1 cellular context compared by ENCODE assay signal in the genomic region with DNA sequence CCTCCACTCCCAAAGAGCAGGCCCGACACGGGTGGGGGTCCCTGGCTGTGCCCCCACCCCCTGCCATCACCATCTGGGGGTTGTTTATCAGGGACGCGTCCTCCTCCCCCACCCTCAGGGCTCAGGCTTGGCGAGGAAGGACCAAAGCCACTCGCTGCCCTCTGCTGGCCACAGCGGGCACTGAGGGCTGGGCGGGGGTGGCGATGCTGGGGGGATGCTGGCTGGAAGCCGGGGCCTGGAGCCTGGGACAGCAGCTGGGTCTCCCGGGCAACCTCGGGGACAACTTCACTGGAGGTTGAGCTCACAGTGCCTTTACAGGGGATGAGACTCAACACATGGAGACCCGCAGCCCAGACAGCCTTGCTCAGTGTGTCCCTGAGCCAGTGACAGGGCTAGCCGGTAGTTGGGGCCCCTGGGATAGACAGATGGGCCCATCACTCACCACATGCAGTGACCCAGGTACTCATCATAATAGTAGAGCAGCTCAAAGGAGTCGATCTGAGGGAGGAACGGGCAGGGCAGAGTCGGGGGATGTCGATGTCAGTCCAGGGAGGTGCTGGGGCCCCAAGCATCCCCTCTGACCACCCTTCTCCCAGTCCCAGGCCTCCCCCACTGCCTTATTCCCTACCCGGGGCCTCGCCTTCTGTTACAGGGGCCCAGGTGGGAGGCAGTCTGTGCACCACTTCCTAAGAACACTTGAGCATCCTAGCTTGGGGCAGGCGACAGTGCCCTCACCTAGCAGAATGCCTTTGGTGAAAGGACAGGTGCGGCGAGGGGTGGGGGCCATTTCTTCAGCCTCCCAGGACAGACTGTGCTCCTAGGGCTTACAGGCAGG.
TF ChIP-seq lines count a peak whose summit lies in the region.

No MANE protein-coding gene starts in this region.

TF ChIP-seq in HEK293, 187 proteins besides CTCF, POLR2A, EP300 and RAD21 (continued from another document):
- TF ChIP-seq, protein P1, sequence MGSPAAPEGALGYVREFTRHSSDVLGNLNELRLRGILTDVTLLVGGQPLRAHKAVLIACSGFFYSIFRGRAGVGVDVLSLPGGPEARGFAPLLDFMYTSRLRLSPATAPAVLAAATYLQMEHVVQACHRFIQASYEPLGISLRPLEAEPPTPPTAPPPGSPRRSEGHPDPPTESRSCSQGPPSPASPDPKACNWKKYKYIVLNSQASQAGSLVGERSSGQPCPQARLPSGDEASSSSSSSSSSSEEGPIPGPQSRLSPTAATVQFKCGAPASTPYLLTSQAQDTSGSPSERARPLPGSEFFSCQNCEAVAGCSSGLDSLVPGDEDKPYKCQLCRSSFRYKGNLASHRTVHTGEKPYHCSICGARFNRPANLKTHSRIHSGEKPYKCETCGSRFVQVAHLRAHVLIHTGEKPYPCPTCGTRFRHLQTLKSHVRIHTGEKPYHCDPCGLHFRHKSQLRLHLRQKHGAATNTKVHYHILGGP (tag by site-specific recombination; IDR thresholded peaks at IDR 0.05), result no peak
- TF ChIP-seq ZSCAN30 (tag by site-specific recombination; IDR thresholded peaks at IDR 0.05) (no peak), ZNF596 (tag by site-specific recombination; IDR thresholded peaks at IDR 0.05) (no peak), ZNF560 (tag by site-specific recombination; IDR thresholded peaks at IDR 0.05; ENCODE audit: borderline replicate concordance) (no peak), ZNF837 (tag by site-specific recombination; IDR thresholded peaks at IDR 0.05) (no peak), GLIS1 (tag by site-specific recombination; IDR thresholded peaks at IDR 0.05) (0 out of 2 replicates have a peak, but pooled peaks have one; percentile 19), YY1 (tag by site-specific recombination; IDR thresholded peaks at IDR 0.05) (no peak), ZFHX2 (tag by site-specific recombination; conservative IDR thresholded peaks at IDR 0.05) (0 out of 2 replicates have a peak, but pooled peaks have one; percentile 26), ZNF2 (tag by site-specific recombination; IDR thresholded peaks at IDR 0.05) (no peak), ZNF48 (tag by site-specific recombination; IDR thresholded peaks at IDR 0.05) (no peak), KLF10 (tag by site-specific recombination; IDR thresholded peaks at IDR 0.05) (no peak), EGR2 (tag by site-specific recombination; IDR thresholded peaks at IDR 0.05; ENCODE audit: low read depth) (peak; percentile 25; the same call in 1 of the 2 replicates), KLF8 (tag by site-specific recombination; IDR thresholded peaks at IDR 0.05) (no peak), ZNF785 (tag by site-specific recombination; IDR thresholded peaks at IDR 0.05) (no peak), ZNF623 (tag by site-specific recombination; IDR thresholded peaks at IDR 0.05) (no peak), SCRT1 (tag by site-specific recombination; IDR thresholded peaks at IDR 0.05; ENCODE audit: borderline replicate concordance) (no peak), ZNF24 (tag by site-specific recombination; IDR thresholded peaks at IDR 0.05) (no peak), ZIC2 (tag by site-specific recombination; IDR thresholded peaks at IDR 0.05) (peak; percentile 22; the same call in 1 of the 2 replicates), ZNF394 (tag by site-specific recombination; IDR thresholded peaks at IDR 0.05; ENCODE audit: borderline replicate concordance) (no peak), ZNF629 (tag by site-specific recombination; IDR thresholded peaks at IDR 0.05) (no peak), SP3 (tag by site-specific recombination; IDR thresholded peaks at IDR 0.05) (no peak), GLIS2 (tag by site-specific recombination; IDR thresholded peaks at IDR 0.05) (peak; percentile 74; the same call in 1 of the 2 replicates)
- TF ChIP-seq, protein P2, sequence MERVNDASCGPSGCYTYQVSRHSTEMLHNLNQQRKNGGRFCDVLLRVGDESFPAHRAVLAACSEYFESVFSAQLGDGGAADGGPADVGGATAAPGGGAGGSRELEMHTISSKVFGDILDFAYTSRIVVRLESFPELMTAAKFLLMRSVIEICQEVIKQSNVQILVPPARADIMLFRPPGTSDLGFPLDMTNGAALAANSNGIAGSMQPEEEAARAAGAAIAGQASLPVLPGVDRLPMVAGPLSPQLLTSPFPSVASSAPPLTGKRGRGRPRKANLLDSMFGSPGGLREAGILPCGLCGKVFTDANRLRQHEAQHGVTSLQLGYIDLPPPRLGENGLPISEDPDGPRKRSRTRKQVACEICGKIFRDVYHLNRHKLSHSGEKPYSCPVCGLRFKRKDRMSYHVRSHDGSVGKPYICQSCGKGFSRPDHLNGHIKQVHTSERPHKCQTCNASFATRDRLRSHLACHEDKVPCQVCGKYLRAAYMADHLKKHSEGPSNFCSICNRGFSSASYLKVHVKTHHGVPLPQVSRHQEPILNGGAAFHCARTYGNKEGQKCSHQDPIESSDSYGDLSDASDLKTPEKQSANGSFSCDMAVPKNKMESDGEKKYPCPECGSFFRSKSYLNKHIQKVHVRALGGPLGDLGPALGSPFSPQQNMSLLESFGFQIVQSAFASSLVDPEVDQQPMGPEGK (tag by site-specific recombination; IDR thresholded peaks at IDR 0.05), result peak; percentile 87
- TF ChIP-seq, protein P3, sequence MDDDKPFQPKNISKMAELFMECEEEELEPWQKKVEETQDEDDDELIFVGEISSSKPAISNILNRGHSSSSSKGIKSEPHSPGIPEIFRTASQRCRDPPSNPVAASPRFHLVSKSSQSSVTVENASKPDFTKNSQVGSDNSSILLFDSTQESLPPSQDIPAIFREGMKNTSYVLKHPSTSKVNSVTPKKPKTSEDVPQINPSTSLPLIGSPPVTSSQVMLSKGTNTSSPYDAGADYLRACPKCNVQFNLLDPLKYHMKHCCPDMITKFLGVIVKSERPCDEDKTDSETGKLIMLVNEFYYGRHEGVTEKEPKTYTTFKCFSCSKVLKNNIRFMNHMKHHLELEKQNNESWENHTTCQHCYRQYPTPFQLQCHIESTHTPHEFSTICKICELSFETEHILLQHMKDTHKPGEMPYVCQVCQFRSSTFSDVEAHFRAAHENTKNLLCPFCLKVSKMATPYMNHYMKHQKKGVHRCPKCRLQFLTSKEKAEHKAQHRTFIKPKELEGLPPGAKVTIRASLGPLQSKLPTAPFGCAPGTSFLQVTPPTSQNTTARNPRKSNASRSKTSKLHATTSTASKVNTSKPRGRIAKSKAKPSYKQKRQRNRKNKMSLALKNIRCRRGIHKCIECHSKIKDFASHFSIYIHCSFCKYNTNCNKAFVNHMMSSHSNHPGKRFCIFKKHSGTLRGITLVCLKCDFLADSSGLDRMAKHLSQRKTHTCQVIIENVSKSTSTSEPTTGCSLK (tag by site-specific recombination; IDR thresholded peaks at IDR 0.05), result no peak
- TF ChIP-seq, protein P4, sequence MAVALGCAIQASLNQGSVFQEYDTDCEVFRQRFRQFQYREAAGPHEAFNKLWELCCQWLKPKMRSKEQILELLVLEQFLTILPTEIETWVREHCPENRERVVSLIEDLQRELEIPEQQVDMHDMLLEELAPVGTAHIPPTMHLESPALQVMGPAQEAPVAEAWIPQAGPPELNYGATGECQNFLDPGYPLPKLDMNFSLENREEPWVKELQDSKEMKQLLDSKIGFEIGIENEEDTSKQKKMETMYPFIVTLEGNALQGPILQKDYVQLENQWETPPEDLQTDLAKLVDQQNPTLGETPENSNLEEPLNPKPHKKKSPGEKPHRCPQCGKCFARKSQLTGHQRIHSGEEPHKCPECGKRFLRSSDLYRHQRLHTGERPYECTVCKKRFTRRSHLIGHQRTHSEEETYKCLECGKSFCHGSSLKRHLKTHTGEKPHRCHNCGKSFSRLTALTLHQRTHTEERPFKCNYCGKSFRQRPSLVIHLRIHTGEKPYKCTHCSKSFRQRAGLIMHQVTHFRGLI (tag by site-specific recombination; IDR thresholded peaks at IDR 0.05), result no peak
